Comparison of ENCODE assay signal across 23 cellular contexts in genomic region chr6:166930354-166930891, GRCh38. TPM values are rescaled to one million over a fixed set of nuclear protein-coding genes. Genes with fewer than 3 reads are reported as not detected.
A peak's percentile ranks its signal among the peaks of the same experiment; 100 is the strongest.
DNase-seq lines count a peak whose midpoint lies in the region; ATAC-seq, FAIRE-seq and TF ChIP-seq lines count a peak whose summit lies in the region.
"Had no signal": no experiment of that assay in that cellular context is flagged by ENCODE, and none has a peak within 500 bp of the region (broad histone marks: within the 10 kb centered on the region; RNA-seq: fewer than 3 reads in every experiment).

No MANE protein-coding gene starts in this region.

- no peak for ATAC-seq in left lobe of liver
- ATAC-seq in aorta (ENCODE audit: low FRiP score), result no peak
- ATAC-seq: A549, foreskin keratinocyte, Right ventricle myocardium inferior had no signal

- CTCF ChIA-PET in activated naive CD4-positive, alpha-beta T cell treated with anti-CD3 and anti-CD28 coated beads for 36 hours (lab: Charles Lee), result no interaction called here

- no peaks in the 10 kb centered on the region for H3K27me3 Mint-ChIP-seq in activated naive CD4-positive, alpha-beta T cell treated with anti-CD3 and anti-CD28 coated beads, Interleukin-2, amount 50 U/mL, for 24 hours
- no peaks in the 10 kb centered on the region for H3K27me3 Mint-ChIP-seq in activated naive CD4-positive, alpha-beta T cell treated with anti-CD3 and anti-CD28 coated beads for 36 hours (ENCODE audit: low read depth)
- H3K27me3 Mint-ChIP-seq: activated naive CD8-positive, alpha-beta T cell treated with anti-CD3 and anti-CD28 coated beads for 36 hours had no signal

- FAIRE-seq in HTR-8/SVneo (lab: Jason Lieb, UNC), result peak; percentile 96
- FAIRE-seq: A549 had no signal

- H3K36me3 Mint-ChIP-seq in activated naive CD4-positive, alpha-beta T cell treated with anti-CD3 and anti-CD28 coated beads, Interleukin-2, amount 50 U/mL, for 24 hours, result peaks cover 9% of the 10 kb centered on the region
- peaks cover 32% of the 10 kb centered on the region for H3K36me3 Mint-ChIP-seq in activated naive CD4-positive, alpha-beta T cell treated with anti-CD3 and anti-CD28 coated beads for 36 hours (ENCODE audit: low read depth)
- H3K36me3 Mint-ChIP-seq: activated naive CD8-positive, alpha-beta T cell treated with anti-CD3 and anti-CD28 coated beads for 36 hours had no signal

- no peak for DNase-seq in activated naive CD4-positive, alpha-beta T cell treated with anti-CD3 and anti-CD28 coated beads for 36 hours
- DNase-seq in HTR-8/SVneo (ENCODE audit: insufficient read length, low spot score), result no peak
- DNase-seq in left lobe of liver (ENCODE audit: low spot score), result peak; percentile 14
- peak; percentile 47 to 74 for DNase-seq in vagina (ENCODE audit: extremely low spot score in 2 of 2)
- no peak for DNase-seq in aorta
- DNase-seq in DMS53 treated with DMSO at 0.1 percent for 48 hours (lab: John Stamatoyannopoulos, UW; ENCODE audit: unreplicated experiment), result no peak
- no peak for DNase-seq in activated gamma-delta T cell (lab: John Stamatoyannopoulos, UW)
- DNase-seq: activated CD4-positive, CD25-positive, alpha-beta regulatory T cell treated with anti-CD3 and anti-CD28 coated beads, Interleukin-2, amount 50 U/mL, for 72 hours; activated naive CD8-positive, alpha-beta T cell treated with anti-CD3 and anti-CD28 coated beads for 36 hours; BE2C; effector CD4-positive, alpha-beta T cell; foreskin keratinocyte; NCI-H1417; NCI-H446; OCI-M1; stimulated activated naive CD4-positive, alpha-beta T cell; thyroid gland had no signal

- no peak overlapping the region for H3K4me3 ChIP-seq in vagina
- H3K4me3 ChIP-seq in aorta (ENCODE audit: low read length in 2 of 2), result no peak overlapping the region
- H3K4me3 ChIP-seq: A549, hepatocyte, skin epidermis, thyroid gland had no signal

- H3K4me1 ChIP-seq in vagina (no peaks in the 10 kb centered on the region), aorta (ENCODE audit: control insufficient read depth in 1 of 2, insufficient read depth in 2 of 2, low read length in 2 of 2) (no peaks in the 10 kb centered on the region)
- H3K4me1 ChIP-seq: A549, foreskin keratinocyte had no signal

- TF ChIP-seq CTCF in vagina (IDR thresholded peaks at IDR 0.05), result no peak

- H3K27ac ChIP-seq in vagina (no peak overlapping the region), aorta (ENCODE audit: low read depth in 1 of 2, low read length in 2 of 2) (no peak overlapping the region)
- H3K27ac ChIP-seq: A549, foreskin keratinocyte, hepatocyte, skin epidermis had no signal

- H3K36me3 ChIP-seq in vagina (peaks cover 0 to 20% of the 10 kb centered on the region in 2 donors), aorta (ENCODE audit: control insufficient read depth in 1 of 2, insufficient read depth in 2 of 2, low read length in 1 of 2) (no peaks in the 10 kb centered on the region)
- H3K36me3 ChIP-seq: BE2C had no signal

- no peak overlapping the region for H3K4me3 Mint-ChIP-seq in activated naive CD4-positive, alpha-beta T cell treated with anti-CD3 and anti-CD28 coated beads, Interleukin-2, amount 50 U/mL, for 24 hours
- H3K4me3 Mint-ChIP-seq in activated naive CD4-positive, alpha-beta T cell treated with anti-CD3 and anti-CD28 coated beads for 36 hours, result no peak overlapping the region
- H3K4me3 Mint-ChIP-seq: activated naive CD8-positive, alpha-beta T cell treated with anti-CD3 and anti-CD28 coated beads for 36 hours had no signal

- H3K4me1 Mint-ChIP-seq in activated naive CD4-positive, alpha-beta T cell treated with anti-CD3 and anti-CD28 coated beads, Interleukin-2, amount 50 U/mL, for 24 hours, result peaks cover 39% of the 10 kb centered on the region
- H3K4me1 Mint-ChIP-seq in activated naive CD4-positive, alpha-beta T cell treated with anti-CD3 and anti-CD28 coated beads for 36 hours (ENCODE audit: low read depth), result peaks cover 25% of the 10 kb centered on the region
- H3K4me1 Mint-ChIP-seq: activated naive CD8-positive, alpha-beta T cell treated with anti-CD3 and anti-CD28 coated beads for 36 hours had no signal

- no peaks in the 10 kb centered on the region for H3K9me3 Mint-ChIP-seq in activated naive CD4-positive, alpha-beta T cell treated with anti-CD3 and anti-CD28 coated beads, Interleukin-2, amount 50 U/mL, for 24 hours
- H3K9me3 Mint-ChIP-seq in activated naive CD4-positive, alpha-beta T cell treated with anti-CD3 and anti-CD28 coated beads for 36 hours, result no peaks in the 10 kb centered on the region
- H3K9me3 Mint-ChIP-seq: activated naive CD8-positive, alpha-beta T cell treated with anti-CD3 and anti-CD28 coated beads for 36 hours had no signal

- H3K9me3 ChIP-seq in vagina (no peaks in the 10 kb centered on the region), aorta (ENCODE audit: control insufficient read depth, low read length) (no peaks in the 10 kb centered on the region)
- H3K9me3 ChIP-seq: A549, BE2C, neutrophil, thyroid gland had no signal

- H3K27me3 ChIP-seq in vagina, result no peaks in the 10 kb centered on the region
- no peaks in the 10 kb centered on the region for H3K27me3 ChIP-seq in aorta (ENCODE audit: control insufficient read depth in 1 of 2, insufficient read depth in 2 of 2, low read length in 1 of 2)
- H3K27me3 ChIP-seq: BE2C, foreskin keratinocyte, hepatocyte, neutrophil, thyroid gland had no signal

- intact Hi-C loops in activated naive CD4-positive, alpha-beta T cell treated with anti-CD3 and anti-CD28 coated beads for 36 hours (cut with micrococcal nuclease), result no loop called here
- intact Hi-C loops in vagina (cut with DNase I), result no loop called here
- intact Hi-C loops in aorta (cut with DNase I), result no loop called here

- peak overlapping the region; percentile 31 for H3K27ac Mint-ChIP-seq in activated naive CD4-positive, alpha-beta T cell treated with anti-CD3 and anti-CD28 coated beads, Interleukin-2, amount 50 U/mL, for 24 hours
- H3K27ac Mint-ChIP-seq in activated naive CD4-positive, alpha-beta T cell treated with anti-CD3 and anti-CD28 coated beads for 36 hours, result no peak overlapping the region
- H3K27ac Mint-ChIP-seq: activated naive CD8-positive, alpha-beta T cell treated with anti-CD3 and anti-CD28 coated beads for 36 hours had no signal

- WGBS in aorta, 2 donors, result 96 to 100% methylated on average over 4 of the region's 4 CpGs

- TF ChIP-seq POLR2A in vagina (IDR thresholded peaks at IDR 0.05), result no peak

RNA-seq across cellular contexts. Expression of gene RNASET2, which starts 25.9 kb away (rescaled TPM):
- total RNA-seq in activated naive CD4-positive, alpha-beta T cell treated with anti-CD3 and anti-CD28 coated beads for 36 hours, result 10 to 100 TPM; 74.1 to 75.6 TPM
- total RNA-seq in left lobe of liver (22.3 TPM), vagina (31.4 TPM), aorta (10 to 100 TPM; 23.3 to 64.8 TPM)
- polyA plus RNA-seq in aorta, result 10 to 100 TPM; 26.8 to 42.1 TPM

Comparison
In these comparisons a context has a peak if more than half of its experiments do, and no peak if none do; other contexts are left out.
1. DNase-seq: peak in left lobe of liver (single experiment) and vagina (2 of 2); none in activated naive CD4-positive, alpha-beta T cell treated with anti-CD3 and anti-CD28 coated beads for 36 hours (single experiment), HTR-8/SVneo (single experiment), aorta (0 of 2), DMS53 treated with DMSO at 0.1 percent for 48 hours (single experiment) and activated gamma-delta T cell (single experiment).